ENCODE assay signal across 13 cellular contexts in the genomic region with DNA sequence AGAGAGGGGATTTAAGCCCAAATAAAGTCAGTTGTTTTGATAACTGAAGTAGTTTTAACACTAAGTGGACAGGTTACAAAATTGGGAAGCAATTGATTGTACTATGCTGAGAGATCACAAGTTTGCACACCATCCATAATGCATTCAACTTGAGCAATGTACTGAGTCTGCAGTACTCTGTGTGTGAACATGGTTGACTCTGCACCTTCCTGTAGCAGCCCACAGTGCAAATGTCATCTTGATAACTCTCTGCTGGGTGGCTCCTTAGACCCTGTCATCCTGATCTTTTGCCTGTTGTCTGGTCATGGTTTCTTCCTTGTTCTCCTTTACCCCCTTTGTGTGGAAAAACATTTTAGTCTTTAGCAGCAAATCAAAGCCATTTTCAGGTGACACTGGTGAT.
DNase-seq lines count a peak whose midpoint lies in the region; ATAC-seq, FAIRE-seq and TF ChIP-seq lines count a peak whose summit lies in the region.
"Had no signal": no experiment of that assay in that cellular context is flagged by ENCODE, and none has a peak within 500 bp of the region (broad histone marks: within the 10 kb centered on the region; RNA-seq: fewer than 3 reads in every experiment).

No MANE protein-coding gene starts in this region.

- no peak overlapping the region for H2AFZ ChIP-seq in HepG2 (ENCODE audit: low read length)

- in situ Hi-C loops in HepG2 (cut with HindIII; ENCODE audit: extremely low pct_ligation_motif_present, low pct_unique_long_range_greater_than_20kb) = no loop called here

- FAIRE-seq in HepG2 (lab: Jason Lieb, UNC) = no peak
- FAIRE-seq: GM12878 had no signal

- no peaks in the 10 kb centered on the region for H3K27me3 Mint-ChIP-seq in activated T-helper 2 cell treated with anti-CD3 and anti-CD28 coated beads, Interferon-gamma antibody, Interleukin-2, Interleukin-4, amounts not matched to agents 10 μg/mL and 5 μg/mL and 100 μg/mL, durations not matched to agents 14 hours and 24 hours and 36 hours (ENCODE audit: low read depth)
- H3K27me3 Mint-ChIP-seq: IgD-negative memory B cell had no signal

- H3K9ac ChIP-seq in HepG2 (ENCODE audit: insufficient read depth, low read depth, low read length) = no peak overlapping the region

- H3K4me3 Mint-ChIP-seq in activated T-helper 2 cell treated with anti-CD3 and anti-CD28 coated beads, Interferon-gamma antibody, Interleukin-2, Interleukin-4, amounts not matched to agents 10 μg/mL and 5 μg/mL and 100 μg/mL, durations not matched to agents 14 hours and 24 hours and 36 hours (ENCODE audit: low read depth) = no peak overlapping the region
- H3K4me3 Mint-ChIP-seq in stimulated activated effector memory CD8-positive, alpha-beta T cell treated with anti-CD3 and anti-CD28 coated beads, Interleukin-12 subunit alpha, Interleukin-12 subunit beta, amount 100 ng/mL, for 72 hours = no peak overlapping the region
- H3K4me3 Mint-ChIP-seq: H9, IgD-negative memory B cell had no signal

- H4K20me1 ChIP-seq in HepG2 (ENCODE audit: insufficient read depth, low read length) = no peaks in the 10 kb centered on the region

- no peak for DNase-seq in HepG2 (ENCODE audit: low spot score)
- no peak for DNase-seq in right lobe of liver
- no peak for DNase-seq in RWPE2 (ENCODE audit: low spot score)
- DNase-seq in activated T-helper 2 cell treated with anti-CD3 and anti-CD28 coated beads, Interferon-gamma antibody, Interleukin-2, Interleukin-4, amounts not matched to agents 10 μg/mL and 5 μg/mL and 100 μg/mL, durations not matched to agents 14 hours and 24 hours and 36 hours (ENCODE audit: low spot score) = no peak
- no peak for DNase-seq in stimulated activated effector memory CD8-positive, alpha-beta T cell treated with anti-CD3 and anti-CD28 coated beads, Interleukin-12 subunit alpha, Interleukin-12 subunit beta, amount 100 ng/mL, for 72 hours (ENCODE audit: low spot score in 2 of 2)
- DNase-seq in cerebellar nuclear complex (lab: John Stamatoyannopoulos, UW) = no peak
- DNase-seq in A172 (ENCODE audit: low spot score) = no peak
- DNase-seq: DMS53, GOT3, H9 had no signal

- H3K79me2 ChIP-seq in HepG2 (ENCODE audit: insufficient read depth, low read length) = no peaks in the 10 kb centered on the region

- TF ChIP-seq RAD21 in HepG2 (CRISPR knock-in tag; IDR thresholded peaks at IDR 0.05) = no peak

- no TSS peak for BruUV-seq in HepG2 (replicated peaks; lab: Mats Ljungman, UMichigan)

- ATAC-seq in HepG2 (peak; percentile 43; the same call in 1 of the 3 replicates), right lobe of liver (no peak), RWPE2 (ENCODE audit: low read depth) (0 out of 3 replicates have a peak, but pooled peaks have one; percentile 27), GM21528 (IDR thresholded peaks at IDR 0.05; ENCODE audit: low FRiP score, unreplicated experiment) (no peak)
- peak; percentile 78 for ATAC-seq in stimulated activated effector memory CD8-positive, alpha-beta T cell treated with anti-CD3 and anti-CD28 coated beads, Interleukin-12 subunit alpha, Interleukin-12 subunit beta, amount 100 ng/mL, for 72 hours
- ATAC-seq: GM12878 had no signal

- CTCF ChIA-PET in HepG2 (lab: Yijun Ruan, JAX; ENCODE audit: low intra/inter-chr PET ratio, low total read pairs) = no interaction called here

- H3K9me3 ChIP-seq in HepG2 (ENCODE audit: low read length) (no peaks in the 10 kb centered on the region), right lobe of liver (no peaks in the 10 kb centered on the region), RWPE2 (ENCODE audit: severe bottlenecking) (no peaks in the 10 kb centered on the region)

- H3K36me3 ChIP-seq in HepG2 (replicated peaks in 1 of 2; ENCODE audit: control insufficient read depth in 1 of 2, insufficient read depth in 2 of 2, low read length in 2 of 2) (no peaks in the 10 kb centered on the region), right lobe of liver (no peaks in the 10 kb centered on the region), RWPE2 (ENCODE audit: low read depth) (no peaks in the 10 kb centered on the region)

- H3K27me3 ChIP-seq in HepG2 (ENCODE audit: control insufficient read depth in 1 of 2, insufficient read depth in 2 of 2, low read length in 2 of 2) (no peaks in the 10 kb centered on the region), right lobe of liver (no peaks in the 10 kb centered on the region), RWPE2 (ENCODE audit: insufficient read depth, poor library complexity, severe bottlenecking) (peaks cover 5% of the 10 kb centered on the region)

- POLR2A ChIA-PET in HepG2 (lab: Yijun Ruan, JAX) = no interaction called here

- H3K27ac Mint-ChIP-seq in activated T-helper 2 cell treated with anti-CD3 and anti-CD28 coated beads, Interferon-gamma antibody, Interleukin-2, Interleukin-4, amounts not matched to agents 10 μg/mL and 5 μg/mL and 100 μg/mL, durations not matched to agents 14 hours and 24 hours and 36 hours = peak overlapping the region; percentile 5
- H3K27ac Mint-ChIP-seq in stimulated activated effector memory CD8-positive, alpha-beta T cell treated with anti-CD3 and anti-CD28 coated beads, Interleukin-12 subunit alpha, Interleukin-12 subunit beta, amount 100 ng/mL, for 72 hours = no peak overlapping the region

- H3K4me3 ChIP-seq in HepG2 (replicated peaks in 1 of 3; ENCODE audit: insufficient read depth in 1 of 3, low read depth in 2 of 3, low read length in 3 of 3) (no peak overlapping the region), right lobe of liver (no peak overlapping the region), RWPE2 (ENCODE audit: severe bottlenecking) (no peak overlapping the region)
- H3K4me3 ChIP-seq: GM12878 had no signal

- H3K4me1 ChIP-seq in HepG2 (ENCODE audit: insufficient read depth, low read length) = peaks cover 10% of the 10 kb centered on the region
- H3K4me1 ChIP-seq in right lobe of liver = peaks cover 0 to 10% (median 0%) of the 10 kb centered on the region in 4 donors
- no peaks in the 10 kb centered on the region for H3K4me1 ChIP-seq in RWPE2 (ENCODE audit: insufficient read depth, poor library complexity, severe bottlenecking)

- H3K9me3 Mint-ChIP-seq in activated T-helper 2 cell treated with anti-CD3 and anti-CD28 coated beads, Interferon-gamma antibody, Interleukin-2, Interleukin-4, amounts not matched to agents 10 μg/mL and 5 μg/mL and 100 μg/mL, durations not matched to agents 14 hours and 24 hours and 36 hours = no peaks in the 10 kb centered on the region
- H3K9me3 Mint-ChIP-seq in stimulated activated effector memory CD8-positive, alpha-beta T cell treated with anti-CD3 and anti-CD28 coated beads, Interleukin-12 subunit alpha, Interleukin-12 subunit beta, amount 100 ng/mL, for 72 hours = no peaks in the 10 kb centered on the region
- H3K9me3 Mint-ChIP-seq: H9, IgD-negative memory B cell had no signal

- no peak overlapping the region for H3K27ac ChIP-seq in HepG2 (ENCODE audit: extremely low read length, insufficient read depth, low read length)
- H3K27ac ChIP-seq in right lobe of liver = no peak overlapping the region
- no peak overlapping the region for H3K27ac ChIP-seq in RWPE2 (ENCODE audit: poor library complexity, severe bottlenecking)

- TF ChIP-seq POLR2A in HepG2 (IDR thresholded peaks at IDR 0.05; ENCODE audit: insufficient read depth in 1 of 2, low read depth in 2 of 2, low read length in 2 of 2) = no peak
- no peak for TF ChIP-seq POLR2A in right lobe of liver (IDR thresholded peaks at IDR 0.05)

- TF ChIP-seq EP300 in HepG2 (IDR thresholded peaks at IDR 0.05; ENCODE audit: low read depth in 2 of 2, low read length in 2 of 2) = no peak
- TF ChIP-seq EP300 in HepG2 (CRISPR knock-in tag; IDR thresholded peaks at IDR 0.05; ENCODE audit: borderline replicate concordance) = no peak

- intact Hi-C loops in HepG2 (cut with micrococcal nuclease; ENCODE audit: unreplicated experiment) (no loop called here), right lobe of liver (cut with DNase I) (no loop called here)
- intact Hi-C loops in activated T-helper 2 cell treated with anti-CD3 and anti-CD28 coated beads, Interferon-gamma antibody, Interleukin-2, Interleukin-4, amounts not matched to agents 10 μg/mL and 5 μg/mL and 100 μg/mL, durations not matched to agents 14 hours and 24 hours and 36 hours (cut with micrococcal nuclease) = no loop called here

- peaks cover 25% of the 10 kb centered on the region for H3K36me3 Mint-ChIP-seq in activated T-helper 2 cell treated with anti-CD3 and anti-CD28 coated beads, Interferon-gamma antibody, Interleukin-2, Interleukin-4, amounts not matched to agents 10 μg/mL and 5 μg/mL and 100 μg/mL, durations not matched to agents 14 hours and 24 hours and 36 hours (ENCODE audit: low read depth)
- no peaks in the 10 kb centered on the region for H3K36me3 Mint-ChIP-seq in stimulated activated effector memory CD8-positive, alpha-beta T cell treated with anti-CD3 and anti-CD28 coated beads, Interleukin-12 subunit alpha, Interleukin-12 subunit beta, amount 100 ng/mL, for 72 hours

- TF ChIP-seq CTCF in HepG2 (CRISPR knock-in tag; IDR thresholded peaks at IDR 0.05) (no peak), right lobe of liver (IDR thresholded peaks at IDR 0.05) (no peak), RWPE2 (IDR thresholded peaks at IDR 0.05; ENCODE audit: poor library complexity, severe bottlenecking) (no peak)

- no peak overlapping the region for H3K4me2 ChIP-seq in HepG2 (ENCODE audit: low read depth, low read length)

- H3K4me1 Mint-ChIP-seq in activated T-helper 2 cell treated with anti-CD3 and anti-CD28 coated beads, Interferon-gamma antibody, Interleukin-2, Interleukin-4, amounts not matched to agents 10 μg/mL and 5 μg/mL and 100 μg/mL, durations not matched to agents 14 hours and 24 hours and 36 hours (ENCODE audit: low read depth) = peaks cover 15% of the 10 kb centered on the region
- peaks cover 55% of the 10 kb centered on the region for H3K4me1 Mint-ChIP-seq in stimulated activated effector memory CD8-positive, alpha-beta T cell treated with anti-CD3 and anti-CD28 coated beads, Interleukin-12 subunit alpha, Interleukin-12 subunit beta, amount 100 ng/mL, for 72 hours

TF ChIP-seq in HepG2, 621 proteins besides CTCF, POLR2A, EP300 and RAD21:
- TF ChIP-seq STAT5B (CRISPR knock-in tag; IDR thresholded peaks at IDR 0.05) (no peak), ZFAT (CRISPR knock-in tag; conservative IDR thresholded peaks at IDR 0.05) (no peak), ARHGAP35 (CRISPR knock-in tag; IDR thresholded peaks at IDR 0.05; ENCODE audit: borderline replicate concordance) (no peak)

Comparison
In these comparisons a context has a peak if more than half of its experiments do, and no peak if none do; other contexts are left out.
1. ATAC-seq: peak in HepG2 (single experiment), RWPE2 (single experiment) and stimulated activated effector memory CD8-positive, alpha-beta T cell treated with anti-CD3 and anti-CD28 coated beads, Interleukin-12 subunit alpha, Interleukin-12 subunit beta, amount 100 ng/mL, for 72 hours (single experiment); none in right lobe of liver (0 of 4) and GM21528 (single experiment).